8 cellular contexts compared by ENCODE assay signal in the genomic region with DNA sequence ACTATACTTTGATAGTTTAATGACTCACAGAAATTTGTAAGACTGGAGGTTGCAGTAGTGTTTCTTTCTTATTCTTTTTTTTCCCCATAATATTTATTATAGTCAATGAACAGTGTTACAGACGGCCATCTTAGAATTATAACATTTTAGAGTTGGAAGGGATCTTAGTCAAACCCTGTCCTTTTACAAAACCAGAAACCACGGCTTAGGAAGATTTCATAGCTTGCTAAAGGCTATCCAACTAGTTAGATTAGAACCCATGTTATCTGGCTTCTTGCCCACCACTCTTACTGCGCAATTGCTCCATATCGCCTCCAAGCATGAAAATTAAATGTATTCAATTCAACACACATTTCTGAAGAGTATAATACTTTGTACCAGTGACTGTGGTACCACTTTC. TPM values are rescaled to one million over a fixed set of nuclear protein-coding genes. Genes with fewer than 3 reads are reported as not detected.
DNase-seq lines count a peak whose midpoint lies in the region; ATAC-seq, FAIRE-seq and TF ChIP-seq lines count a peak whose summit lies in the region.

No MANE protein-coding gene starts in this region.

- H2BK20ac ChIP-seq in H1 (ENCODE audit: low read length) = no peak overlapping the region

- no peaks in the 10 kb centered on the region for H3K79me1 ChIP-seq in H1 (ENCODE audit: low read depth, low read length)

- no peak overlapping the region for H2BK15ac ChIP-seq in H1 (ENCODE audit: low read length)

- no peaks in the 10 kb centered on the region for H3K9me2 ChIP-seq in OCI-LY7 (ENCODE audit: insufficient read depth, low read length)

- H3K4me3 ChIP-seq in OCI-LY7 (ENCODE audit: low read depth, low read length, poor library complexity, severe bottlenecking) = peak overlapping the region; percentile 87
- H3K4me3 ChIP-seq in H1 (ENCODE audit: extremely low read depth in 1 of 4, insufficient read depth in 2 of 4, low read depth in 3 of 4, low read length in 4 of 4) = peak overlapping the region; percentile 51 to 96 (median 60)

- BruUV-seq in OCI-LY7 (replicated peaks; lab: Mats Ljungman, UMichigan) = no TSS peak

- no peak overlapping the region for H2BK5ac ChIP-seq in H1 (ENCODE audit: low read depth, low read length)

- H3K36me3 ChIP-seq in OCI-LY7 (ENCODE audit: insufficient read depth, low read length) (peaks cover 14% of the 10 kb centered on the region), H1 (ENCODE audit: control insufficient read depth in 2 of 4, insufficient read depth in 4 of 4, low read length in 3 of 4) (no peaks in the 10 kb centered on the region)

- H3K4me1 ChIP-seq in OCI-LY7 (ENCODE audit: insufficient read depth, low read length, poor library complexity, severe bottlenecking) (peaks cover 12% of the 10 kb centered on the region), H1 (replicated peaks in 1 of 4; ENCODE audit: control insufficient read depth in 3 of 4, insufficient read depth in 4 of 4, low read length in 3 of 4) (peaks cover 0 to 6% (median 2%) of the 10 kb centered on the region in 4 experiments; a peak in 3 of 7 replicates)

- no peaks in the 10 kb centered on the region for H3K9me3 ChIP-seq in OCI-LY7 (ENCODE audit: low read length)
- H3K9me3 ChIP-seq in H1 (ENCODE audit: insufficient read depth in 2 of 2, low read depth in 1 of 2, low read length in 1 of 2) = no peaks in the 10 kb centered on the region

- ATAC-seq in HG02759 (IDR thresholded peaks at IDR 0.05; ENCODE audit: unreplicated experiment) = no peak

- no peak overlapping the region for H3K4ac ChIP-seq in H1 (replicated peaks; ENCODE audit: insufficient read length, low read depth, low read length)

- H4K20me1 ChIP-seq in OCI-LY7 (ENCODE audit: insufficient read depth, low read length) = no peaks in the 10 kb centered on the region
- H4K20me1 ChIP-seq in H1 (replicated peaks in 1 of 2; ENCODE audit: control insufficient read depth in 1 of 2, insufficient read depth in 2 of 2, low read length in 2 of 2) = no peaks in the 10 kb centered on the region

- no peak overlapping the region for H2AK5ac ChIP-seq in H1 (ENCODE audit: low read depth, low read length)

- no peak for TF ChIP-seq EP300 in H1 (IDR thresholded peaks at IDR 0.05; ENCODE audit: borderline replicate concordance in 1 of 2, low read depth in 2 of 2, low read length in 2 of 2)

- 55% methylated on average over 4 of the region's 4 CpGs; no CpG with 5 or more reads in 1 of the 2 experiments for WGBS in H1 (ENCODE audit: extremely low coverage in 1 of 2, insufficient coverage in 1 of 2, insufficient read length in 1 of 2, insufficient replicate concordance in 2 of 2, low coverage in 1 of 2, low lambda C conversion rate in 2 of 2, missing lambda C conversion rate in 1 of 2), 2 experiments

- no peak overlapping the region for H3K56ac ChIP-seq in H1 (replicated peaks; ENCODE audit: insufficient read length, low read depth, low read length)

- POLR2A ChIA-PET in OCI-LY7 (lab: Charles Lee) = interaction anchor here (0.8 kb wide), 1 partner anchor 44 kb away, joined by 3 read pairs; no protein-coding TSS in a partner anchor
- POLR2A ChIA-PET in H1 (lab: Charles Lee; ENCODE audit: partially characterized antibody) = interaction anchor here (0.6 to 1.8 kb wide), 3 partner anchors 16 to 98 kb away, joined by 3 to 5 read pairs (median 4); no protein-coding TSS in a partner anchor

- TF ChIP-seq CTCF in OCI-LY7 (conservative IDR thresholded peaks at IDR 0.05; ENCODE audit: low read length) (no peak), H1 (IDR thresholded peaks at IDR 0.05; ENCODE audit: control extremely low read depth in 1 of 3, insufficient read depth in 1 of 3, low read depth in 1 of 3, low read length in 3 of 3) (no peak), nephron progenitor cell (IDR thresholded peaks at IDR 0.05) (no peak)

- H3K4me2 ChIP-seq in OCI-LY7 (ENCODE audit: low read length) (peak overlapping the region; percentile 92), H1 (ENCODE audit: insufficient read depth in 1 of 2, low read depth in 2 of 2, low read length in 2 of 2) (peak overlapping the region; percentile 63 to 64)

- H3K27ac ChIP-seq in OCI-LY7 (ENCODE audit: low read depth, low read length, poor library complexity, severe bottlenecking) (peak overlapping the region; percentile 83), H1 (ENCODE audit: low read depth, low read length) (0 out of 2 replicates have a peak overlapping the region, but pooled peaks have one; percentile 94)

- peaks cover 2% of the 10 kb centered on the region; the same call in 1 of the 2 replicates for H3K23me2 ChIP-seq in H1 (ENCODE audit: low read depth, low read length)

- peak overlapping the region; percentile 80 for H4K5ac ChIP-seq in H1 (ENCODE audit: insufficient read length, low read depth, low read length)

- H3K79me2 ChIP-seq in OCI-LY7 (ENCODE audit: insufficient read depth, low read depth, low read length) = peaks cover 52% of the 10 kb centered on the region
- H3K79me2 ChIP-seq in H1 (ENCODE audit: control insufficient read depth in 1 of 2, insufficient read depth in 2 of 2, low read length in 2 of 2) = peaks cover 0 to 39% of the 10 kb centered on the region in 2 experiments; a peak in 2 of 4 replicates

- no peak for TF ChIP-seq RAD21 in H1 (IDR thresholded peaks at IDR 0.05 in 1 of 2, conservative IDR thresholded peaks at IDR 0.05 in 1 of 2; ENCODE audit: low read depth in 2 of 2, low read length in 2 of 2)

- H2BK120ac ChIP-seq in H1 (replicated peaks; ENCODE audit: low read depth, low read length) = no peak overlapping the region

- H2BK12ac ChIP-seq in H1 (ENCODE audit: low read depth, low read length) = no peak overlapping the region

- H2AFZ ChIP-seq in OCI-LY7 (ENCODE audit: low read length) (peak overlapping the region; percentile 73; the same call in 1 of the 2 replicates), H1 (ENCODE audit: low read length) (no peak overlapping the region)

- no peak overlapping the region for H3K14ac ChIP-seq in H1 (ENCODE audit: insufficient read length)

- no peak overlapping the region for H3K23ac ChIP-seq in H1 (ENCODE audit: insufficient read length)

- no peak overlapping the region for H4K91ac ChIP-seq in H1 (replicated peaks; ENCODE audit: insufficient read length, low read length)

- H3K4me1 Mint-ChIP-seq in nephron progenitor cell = peaks cover 27% of the 10 kb centered on the region

- H3K18ac ChIP-seq in H1 (ENCODE audit: extremely low read depth, low read length) = no peak overlapping the region

- H3K9ac ChIP-seq in H1 (replicated peaks in 1 of 4; ENCODE audit: extremely low read depth in 1 of 4, low read depth in 3 of 4, low read length in 3 of 4) = peak overlapping the region in 1 of 4 experiments; percentile 12; a peak in 3 of 7 replicates

- no peak for TF ChIP-seq POLR2A in H1 (IDR thresholded peaks at IDR 0.05; ENCODE audit: control extremely low read depth in 1 of 2, low read depth in 2 of 2, low read length in 2 of 2)

- peaks cover 10% of the 10 kb centered on the region for H3K36me3 Mint-ChIP-seq in nephron progenitor cell (ENCODE audit: low read depth)

- peaks cover 55% of the 10 kb centered on the region for H3K9me3 Mint-ChIP-seq in nephron progenitor cell

- H3K27ac Mint-ChIP-seq in nephron progenitor cell = peak overlapping the region; percentile 96

- no peak for FAIRE-seq in H1 (lab: Jason Lieb, UNC)

- no peak overlapping the region for H4K8ac ChIP-seq in H1 (ENCODE audit: extremely low read depth, insufficient read depth, low read length)

- intact Hi-C loops in OCI-LY7 (cut with micrococcal nuclease; ENCODE audit: unreplicated experiment) = loop anchor here (1.0 to 2.0 kb wide), 2 partner anchors 14 to 102 kb away; no protein-coding TSS in a partner anchor

- peak overlapping the region; percentile 89 for H3K4me3 Mint-ChIP-seq in nephron progenitor cell

- CTCF ChIA-PET in OCI-LY7 (lab: Charles Lee; ENCODE audit: unreplicated experiment) = no interaction called here
- CTCF ChIA-PET in H1 (lab: Charles Lee; ENCODE audit: partially characterized antibody) = no interaction called here

- DNase-seq in NCI-H2029 treated with DMSO at 0.1 percent for 48 hours (lab: John Stamatoyannopoulos, UW) (peak; percentile 9), NCI-H2029 (lab: John Stamatoyannopoulos, UW) (no peak), OCI-LY7 (ENCODE audit: low spot score) (peak; percentile 7), H1 (ENCODE audit: low read depth in 1 of 2, low spot score in 2 of 2) (no peak), nephron progenitor cell (no peak), HCEC 1CT (no peak), NCI-H774 (lab: John Stamatoyannopoulos, UW) (no peak)

- H3K27me3 ChIP-seq in H1 (replicated peaks in 1 of 4; ENCODE audit: control insufficient read depth in 3 of 4, extremely low read depth in 1 of 4, insufficient read depth in 3 of 4, low read length in 3 of 4) = no peaks in the 10 kb centered on the region

- no peaks in the 10 kb centered on the region for H3K27me3 Mint-ChIP-seq in nephron progenitor cell (ENCODE audit: low read depth, poor library complexity)

TF ChIP-seq in H1, 55 proteins besides CTCF, POLR2A, EP300 and RAD21:
- TF ChIP-seq TCF12 (IDR thresholded peaks at IDR 0.05; ENCODE audit: low read depth, low read length) (no peak), TBP (IDR thresholded peaks at IDR 0.05; ENCODE audit: low read depth, low read length) (no peak), HDAC2 (IDR thresholded peaks at IDR 0.05; ENCODE audit: borderline replicate concordance in 1 of 2, low read depth in 2 of 2, low read length in 2 of 2) (no peak), SUZ12 (IDR thresholded peaks at IDR 0.05; ENCODE audit: low read length) (no peak), SIN3A (conservative IDR thresholded peaks at IDR 0.05 in 1 of 2, IDR thresholded peaks at IDR 0.05 in 1 of 2; ENCODE audit: low read depth in 1 of 2, low read length in 2 of 2) (no peak), SP4 (IDR thresholded peaks at IDR 0.05; ENCODE audit: low read length) (no peak), SP2 (IDR thresholded peaks at IDR 0.05; ENCODE audit: low read length) (no peak), ZNF274 (IDR thresholded peaks at IDR 0.05; ENCODE audit: borderline replicate concordance, extremely low read depth, low read length) (no peak)
- TF ChIP-seq, protein P1, sequence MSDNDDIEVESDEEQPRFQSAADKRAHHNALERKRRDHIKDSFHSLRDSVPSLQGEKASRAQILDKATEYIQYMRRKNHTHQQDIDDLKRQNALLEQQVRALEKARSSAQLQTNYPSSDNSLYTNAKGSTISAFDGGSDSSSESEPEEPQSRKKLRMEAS (IDR thresholded peaks at IDR 0.05) = no peak

RNA-seq across cellular contexts. Expression of gene XIAP, which starts 1.1 kb away (rescaled TPM):
- total RNA-seq in OCI-LY7 (2014; rRNA removed; shearing (Covaris generic)) = 20.2 and 29.7 TPM in 2 replicates
- 28.7 and 34.0 TPM in 2 replicates for total RNA-seq in OCI-LY7 (2022)
- total RNA-seq in H1 (2021; fragmentation: NEBNext Ultra II Directional; extraction: Animal tissue kit (Norgen Biotek cat#: 25700)) = 41.9 and 44.7 TPM in 2 replicates
- polyA plus RNA-seq in H1 (2011; rRNA removed) = 5.3 and 5.9 TPM in 2 replicates
- 6.5 TPM for polyA plus RNA-seq in H1 (2011; cell fraction: cytosol; rRNA removed)
- polyA plus RNA-seq in H1 (2011; cell fraction: nucleus; rRNA removed) = 10.1 TPM
- polyA plus RNA-seq in H1 (2012, experiment 1 of 2) = 13.0 to 21.3 TPM (median 16.3 TPM) in 4 replicates
- 1.5 TPM for polyA plus RNA-seq in H1 (2012, experiment 2 of 2)
- polyA plus RNA-seq in H1 (2013, experiment 1 of 2) = 21.0 TPM
- 20.7 TPM for polyA plus RNA-seq in H1 (2013, experiment 2 of 2)
- polyA minus RNA-seq in H1 (2011; rRNA and poly(A)+ RNA removed) = 13.2 and 31.3 TPM in 2 replicates
- 8.3 TPM for polyA minus RNA-seq in H1 (2011; cell fraction: cytosol; rRNA and poly(A)+ RNA removed)
- 28.8 TPM for polyA minus RNA-seq in H1 (2011; cell fraction: nucleus; rRNA and poly(A)+ RNA removed)

Comparison
In these comparisons a context has a peak if more than half of its experiments do, and no peak if none do; other contexts are left out.
1. DNase-seq: peak in NCI-H2029 treated with DMSO at 0.1 percent for 48 hours (single experiment) and OCI-LY7 (single experiment); none in NCI-H2029 (single experiment), H1 (0 of 2), nephron progenitor cell (single experiment), HCEC 1CT (single experiment) and NCI-H774 (single experiment).